In genomic region chr12:113440336-113440735, GRCh38 we compare ENCODE assay signal across 38 cellular contexts. TPM values are rescaled to one million over a fixed set of nuclear protein-coding genes. Genes with fewer than 3 reads are reported as not detected.
"Had no signal": no experiment of that assay in that cellular context is flagged by ENCODE, and none has a peak within 500 bp of the region (broad histone marks: within the 10 kb centered on the region; RNA-seq: fewer than 3 reads in every experiment).

No MANE protein-coding gene starts in this region.

- H3K9me3 Mint-ChIP-seq: activated B cell treated with CpG ODN at 0.5 μM for 24 hours; activated CD4-positive, alpha-beta memory T cell treated with anti-CD3 and anti-CD28 coated beads for 36 hours; activated CD4-positive, alpha-beta T cell treated with anti-CD3 and anti-CD28 coated beads, Interleukin-2, amount 10 ng/mL, durations not matched to agents 24 days and 14 days; activated CD8-positive, alpha-beta T cell treated with anti-CD3 and anti-CD28 coated beads for 36 hours; activated naive CD4-positive, alpha-beta T cell treated with anti-CD3 and anti-CD28 coated beads for 36 hours; activated naive CD4-positive, alpha-beta T cell treated with anti-CD3 and anti-CD28 coated beads, Interleukin-2, amount 50 U/mL, for 72 hours; activated naive CD8-positive, alpha-beta T cell treated with anti-CD3 and anti-CD28 coated beads for 36 hours; activated T-cell treated with anti-CD3 and anti-CD28 coated beads, Interleukin-2, amount 50 U/mL, for 72 hours; activated T-helper 17 cell treated with anti-CD3 and anti-CD28 coated beads, Interleukin-2, amount 50 U/mL, for 72 hours; T-helper 1 cell treated with Interleukin-12 subunit alpha and Interleukin-12 subunit beta and Interleukin-4 antibody, amounts not matched to agents 30 μg/mL and 1 μg/mL, for 36 hours had no signal

- DNase-seq: activated B cell treated with CpG ODN at 0.5 μM for 24 hours; activated CD4-positive, alpha-beta memory T cell treated with anti-CD3 and anti-CD28 coated beads for 36 hours; activated CD4-positive, alpha-beta T cell treated with anti-CD3 and anti-CD28 coated beads for 4 hours; activated CD4-positive, alpha-beta T cell treated with anti-CD3 and anti-CD28 coated beads, Interleukin-2, amount 10 ng/mL, durations not matched to agents 24 days and 14 days; activated CD4-positive, alpha-beta T cell treated with anti-CD3 and anti-CD28 coated beads, Interleukin-2, amount 50 U/mL, for 1 hour; activated CD4-positive, alpha-beta T cell treated with anti-CD3 and anti-CD28 coated beads, Interleukin-2, amount 50 U/mL, for 4 hours; activated CD4-positive, CD25-positive, alpha-beta regulatory T cell treated with anti-CD3 and anti-CD28 coated beads, Interleukin-2, amount 50 U/mL, for 72 hours; activated CD8-positive, alpha-beta memory T cell treated with anti-CD3 and anti-CD28 coated beads, Interleukin-2, amount 50 U/mL, for 4 hours; activated CD8-positive, alpha-beta T cell treated with anti-CD3 and anti-CD28 coated beads for 36 hours; activated effector memory CD4-positive, alpha-beta T cell treated with anti-CD3 and anti-CD28 coated beads, Interleukin-2, amount 50 U/mL, for 16 hours; activated gamma-delta T cell treated with Interleukin-2 at 50 U/mL for 16 hours; activated naive CD4-positive, alpha-beta T cell; activated naive CD4-positive, alpha-beta T cell treated with anti-CD3 and anti-CD28 coated beads for 36 hours; activated naive CD4-positive, alpha-beta T cell treated with anti-CD3 and anti-CD28 coated beads, Interleukin-2, amount 50 U/mL, for 16 hours; activated naive CD8-positive, alpha-beta T cell treated with anti-CD3 and anti-CD28 coated beads for 36 hours; activated T-cell treated with anti-CD3 and anti-CD28 coated beads for 4 hours; activated T-cell treated with anti-CD3 and anti-CD28 coated beads, Interleukin-2, amount 50 U/mL, for 1 hour; activated T-cell treated with anti-CD3 and anti-CD28 coated beads, Interleukin-2, amount 50 U/mL, for 4 hours; activated T-cell treated with anti-CD3 and anti-CD28 coated beads, Interleukin-2, amount 50 U/mL, for 72 hours; amniotic stem cell; aorta; brain microvascular endothelial cell; central memory CD4-positive, alpha-beta T cell; T-helper 1 cell; T-helper 2 cell; T-helper 9 cell had no signal

- H3K36me3 Mint-ChIP-seq: activated CD4-positive, alpha-beta memory T cell treated with anti-CD3 and anti-CD28 coated beads for 36 hours; activated naive CD8-positive, alpha-beta T cell treated with anti-CD3 and anti-CD28 coated beads for 36 hours had no signal

- H3K4me1 Mint-ChIP-seq: activated B cell treated with CpG ODN at 0.5 μM for 24 hours; activated CD4-positive, alpha-beta T cell treated with anti-CD3 and anti-CD28 coated beads, Interleukin-2, amount 10 ng/mL, durations not matched to agents 24 days and 14 days; activated naive CD8-positive, alpha-beta T cell treated with anti-CD3 and anti-CD28 coated beads for 36 hours; activated T-helper 17 cell treated with anti-CD3 and anti-CD28 coated beads, Interleukin-2, amount 50 U/mL, for 72 hours had no signal

- H3K27ac Mint-ChIP-seq: activated B cell treated with CpG ODN at 0.5 μM for 24 hours; activated CD4-positive, alpha-beta memory T cell treated with anti-CD3 and anti-CD28 coated beads for 36 hours; activated CD4-positive, alpha-beta T cell treated with anti-CD3 and anti-CD28 coated beads, Interleukin-2, amount 10 ng/mL, durations not matched to agents 24 days and 14 days; activated CD8-positive, alpha-beta T cell treated with anti-CD3 and anti-CD28 coated beads for 36 hours; activated naive CD4-positive, alpha-beta T cell treated with anti-CD3 and anti-CD28 coated beads for 36 hours; activated naive CD4-positive, alpha-beta T cell treated with anti-CD3 and anti-CD28 coated beads, Interleukin-2, amount 50 U/mL, for 72 hours; activated naive CD8-positive, alpha-beta T cell treated with anti-CD3 and anti-CD28 coated beads for 36 hours; activated T-cell treated with anti-CD3 and anti-CD28 coated beads, Interleukin-2, amount 50 U/mL, for 72 hours; activated T-helper 1 cell treated with anti-CD3 and anti-CD28 coated beads, Interleukin-12 subunit alpha, Interleukin-12 subunit beta, Interleukin-2, Interleukin-4 antibody, amounts not matched to agents 30 ng/mL and 10 ng/mL and 1 ng/mL, durations not matched to agents 14 hours and 24 hours and 36 hours; activated T-helper 17 cell treated with anti-CD3 and anti-CD28 coated beads, Interleukin-2, amount 50 U/mL, for 72 hours; T-helper 1 cell treated with Interleukin-12 subunit alpha and Interleukin-12 subunit beta and Interleukin-4 antibody, amounts not matched to agents 30 μg/mL and 1 μg/mL, for 36 hours; T-helper 2 cell treated with Interferon-gamma antibody and Interleukin-4, amounts not matched to agents 5 μg/mL and 100 μg/mL, for 36 hours had no signal

- H3K4me3 Mint-ChIP-seq: activated B cell treated with CpG ODN at 0.5 μM for 24 hours; activated CD4-positive, alpha-beta memory T cell treated with anti-CD3 and anti-CD28 coated beads for 36 hours; activated CD4-positive, alpha-beta T cell treated with anti-CD3 and anti-CD28 coated beads, Interleukin-2, amount 10 ng/mL, durations not matched to agents 24 days and 14 days; activated CD8-positive, alpha-beta T cell treated with anti-CD3 and anti-CD28 coated beads for 36 hours; activated naive CD4-positive, alpha-beta T cell treated with anti-CD3 and anti-CD28 coated beads for 36 hours; activated naive CD8-positive, alpha-beta T cell treated with anti-CD3 and anti-CD28 coated beads for 36 hours; activated T-cell treated with anti-CD3 and anti-CD28 coated beads, Interleukin-2, amount 50 U/mL, for 4 hours; activated T-cell treated with anti-CD3 and anti-CD28 coated beads, Interleukin-2, amount 50 U/mL, for 72 hours; activated T-helper 1 cell treated with anti-CD3 and anti-CD28 coated beads, Interleukin-12 subunit alpha, Interleukin-12 subunit beta, Interleukin-2, Interleukin-4 antibody, amounts not matched to agents 30 ng/mL and 10 ng/mL and 1 ng/mL, durations not matched to agents 14 hours and 24 hours and 36 hours; activated T-helper 17 cell treated with anti-CD3 and anti-CD28 coated beads, Interleukin-2, amount 50 U/mL, for 72 hours; T-helper 1 cell treated with Interleukin-12 subunit alpha and Interleukin-12 subunit beta and Interleukin-4 antibody, amounts not matched to agents 30 μg/mL and 1 μg/mL, for 36 hours; T-helper 2 cell treated with Interferon-gamma antibody and Interleukin-4, amounts not matched to agents 5 μg/mL and 100 μg/mL, for 36 hours had no signal

RNA-seq across cellular contexts. Expression of gene SDSL, which starts 18.2 kb away (rescaled TPM):
- total RNA-seq: activated CD4-positive, alpha-beta memory T cell treated with anti-CD3 and anti-CD28 coated beads for 36 hours; activated CD8-positive, alpha-beta memory T cell treated with anti-CD3 and anti-CD28 coated beads for 36 hours; activated CD8-positive, alpha-beta T cell treated with anti-CD3 and anti-CD28 coated beads for 36 hours; activated naive CD4-positive, alpha-beta T cell treated with anti-CD3 and anti-CD28 coated beads for 36 hours had no signal

RNA-seq across cellular contexts. Expression of gene LHX5, which starts 31.3 kb away (rescaled TPM):
- total RNA-seq: activated B cell treated with CpG ODN at 0.5 μM for 24 hours; activated CD4-positive, alpha-beta memory T cell treated with anti-CD3 and anti-CD28 coated beads for 36 hours; activated CD4-positive, alpha-beta T cell treated with anti-CD3 and anti-CD28 coated beads, Interleukin-2, amount 10 ng/mL, durations not matched to agents 24 days and 14 days; activated CD8-positive, alpha-beta memory T cell treated with anti-CD3 and anti-CD28 coated beads for 36 hours; activated CD8-positive, alpha-beta T cell treated with anti-CD3 and anti-CD28 coated beads for 36 hours; activated naive CD4-positive, alpha-beta T cell treated with anti-CD3 and anti-CD28 coated beads for 36 hours; activated naive CD4-positive, alpha-beta T cell treated with anti-CD3 and anti-CD28 coated beads, Interleukin-2, amount 50 U/mL, for 72 hours; activated naive CD8-positive, alpha-beta T cell treated with anti-CD3 and anti-CD28 coated beads for 36 hours; activated T-cell treated with anti-CD3 and anti-CD28 coated beads, Interleukin-2, amount 50 U/mL, for 4 hours; activated T-helper 1 cell treated with anti-CD3 and anti-CD28 coated beads, Interleukin-12 subunit alpha, Interleukin-12 subunit beta, Interleukin-2, Interleukin-4 antibody, amounts not matched to agents 30 ng/mL and 10 ng/mL and 1 ng/mL, durations not matched to agents 14 hours and 24 hours and 36 hours; activated T-helper 17 cell treated with anti-CD3 and anti-CD28 coated beads, Interleukin-2, amount 50 U/mL, for 72 hours; adrenal gland; aorta; body of pancreas; breast epithelium; cardiac septum had no signal

RNA-seq across cellular contexts. Expression of gene SDS, which starts 36.6 kb away (rescaled TPM):
- total RNA-seq: activated B cell treated with CpG ODN at 0.5 μM for 24 hours; activated CD4-positive, alpha-beta memory T cell treated with anti-CD3 and anti-CD28 coated beads for 36 hours; activated CD4-positive, alpha-beta T cell treated with anti-CD3 and anti-CD28 coated beads, Interleukin-2, amount 10 ng/mL, durations not matched to agents 24 days and 14 days; activated CD8-positive, alpha-beta memory T cell treated with anti-CD3 and anti-CD28 coated beads for 36 hours; activated CD8-positive, alpha-beta T cell treated with anti-CD3 and anti-CD28 coated beads for 36 hours; activated naive CD4-positive, alpha-beta T cell treated with anti-CD3 and anti-CD28 coated beads for 36 hours; activated naive CD4-positive, alpha-beta T cell treated with anti-CD3 and anti-CD28 coated beads, Interleukin-2, amount 50 U/mL, for 72 hours; activated naive CD8-positive, alpha-beta T cell treated with anti-CD3 and anti-CD28 coated beads for 36 hours; activated T-cell treated with anti-CD3 and anti-CD28 coated beads, Interleukin-2, amount 50 U/mL, for 72 hours; activated T-helper 1 cell treated with anti-CD3 and anti-CD28 coated beads, Interleukin-12 subunit alpha, Interleukin-12 subunit beta, Interleukin-2, Interleukin-4 antibody, amounts not matched to agents 30 ng/mL and 10 ng/mL and 1 ng/mL, durations not matched to agents 14 hours and 24 hours and 36 hours; activated T-helper 17 cell treated with anti-CD3 and anti-CD28 coated beads, Interleukin-2, amount 50 U/mL, for 72 hours; astrocyte; cerebellum had no signal
